In the genomic region with DNA sequence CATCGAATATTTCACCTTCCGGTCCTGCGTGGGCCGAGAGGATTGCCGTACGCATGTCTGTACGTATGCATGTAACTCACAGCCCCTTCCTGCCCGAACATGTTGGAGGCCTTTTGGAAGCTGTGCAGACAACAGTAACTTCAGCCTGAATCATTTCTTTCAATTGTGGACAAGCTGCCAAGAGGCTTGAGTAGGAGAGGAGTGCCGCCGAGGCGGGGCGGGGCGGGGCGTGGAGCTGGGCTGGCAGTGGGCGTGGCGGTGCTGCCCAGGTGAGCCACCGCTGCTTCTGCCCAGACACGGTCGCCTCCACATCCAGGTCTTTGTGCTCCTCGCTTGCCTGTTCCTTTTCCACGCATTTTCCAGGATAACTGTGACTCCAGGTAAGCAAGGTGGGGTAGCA, we compare ENCODE assay signal across 1 cellular context.
TF ChIP-seq lines count a peak whose summit lies in the region.

A gene with protein sequence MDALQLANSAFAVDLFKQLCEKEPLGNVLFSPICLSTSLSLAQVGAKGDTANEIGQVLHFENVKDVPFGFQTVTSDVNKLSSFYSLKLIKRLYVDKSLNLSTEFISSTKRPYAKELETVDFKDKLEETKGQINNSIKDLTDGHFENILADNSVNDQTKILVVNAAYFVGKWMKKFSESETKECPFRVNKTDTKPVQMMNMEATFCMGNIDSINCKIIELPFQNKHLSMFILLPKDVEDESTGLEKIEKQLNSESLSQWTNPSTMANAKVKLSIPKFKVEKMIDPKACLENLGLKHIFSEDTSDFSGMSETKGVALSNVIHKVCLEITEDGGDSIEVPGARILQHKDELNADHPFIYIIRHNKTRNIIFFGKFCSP (plus strand): TSS at position 293 of the 400 bp plus-strand sequence. CDS start 7,471 bp downstream, outside the sequence.

TF ChIP-seq in K562, 482 proteins besides CTCF, POLR2A, EP300 and RAD21:
- no peak for TF ChIP-seq POLR2AphosphoS2 (IDR thresholded peaks at IDR 0.05; ENCODE audit: low read length)
- TF ChIP-seq ARNT (IDR thresholded peaks at IDR 0.05), result no peak
- TF ChIP-seq TOE1 (IDR thresholded peaks at IDR 0.05; ENCODE audit: borderline replicate concordance), result no peak
- TF ChIP-seq TOE1 (CRISPR knock-in tag; IDR thresholded peaks at IDR 0.05; ENCODE audit: borderline replicate concordance, low read depth), result no peak
- TF ChIP-seq NRF1 (conservative IDR thresholded peaks at IDR 0.05 in 1 of 2, IDR thresholded peaks at IDR 0.05 in 1 of 2), result no peak
- no peak for TF ChIP-seq RHOXF2B (CRISPR knock-in tag; conservative IDR thresholded peaks at IDR 0.05)
- TF ChIP-seq PYGO2 (tag; IDR thresholded peaks at IDR 0.05), result no peak
- no peak for TF ChIP-seq RBM15 (IDR thresholded peaks at IDR 0.05; ENCODE audit: insufficient read depth, low read length)
- TF ChIP-seq, protein P1, sequence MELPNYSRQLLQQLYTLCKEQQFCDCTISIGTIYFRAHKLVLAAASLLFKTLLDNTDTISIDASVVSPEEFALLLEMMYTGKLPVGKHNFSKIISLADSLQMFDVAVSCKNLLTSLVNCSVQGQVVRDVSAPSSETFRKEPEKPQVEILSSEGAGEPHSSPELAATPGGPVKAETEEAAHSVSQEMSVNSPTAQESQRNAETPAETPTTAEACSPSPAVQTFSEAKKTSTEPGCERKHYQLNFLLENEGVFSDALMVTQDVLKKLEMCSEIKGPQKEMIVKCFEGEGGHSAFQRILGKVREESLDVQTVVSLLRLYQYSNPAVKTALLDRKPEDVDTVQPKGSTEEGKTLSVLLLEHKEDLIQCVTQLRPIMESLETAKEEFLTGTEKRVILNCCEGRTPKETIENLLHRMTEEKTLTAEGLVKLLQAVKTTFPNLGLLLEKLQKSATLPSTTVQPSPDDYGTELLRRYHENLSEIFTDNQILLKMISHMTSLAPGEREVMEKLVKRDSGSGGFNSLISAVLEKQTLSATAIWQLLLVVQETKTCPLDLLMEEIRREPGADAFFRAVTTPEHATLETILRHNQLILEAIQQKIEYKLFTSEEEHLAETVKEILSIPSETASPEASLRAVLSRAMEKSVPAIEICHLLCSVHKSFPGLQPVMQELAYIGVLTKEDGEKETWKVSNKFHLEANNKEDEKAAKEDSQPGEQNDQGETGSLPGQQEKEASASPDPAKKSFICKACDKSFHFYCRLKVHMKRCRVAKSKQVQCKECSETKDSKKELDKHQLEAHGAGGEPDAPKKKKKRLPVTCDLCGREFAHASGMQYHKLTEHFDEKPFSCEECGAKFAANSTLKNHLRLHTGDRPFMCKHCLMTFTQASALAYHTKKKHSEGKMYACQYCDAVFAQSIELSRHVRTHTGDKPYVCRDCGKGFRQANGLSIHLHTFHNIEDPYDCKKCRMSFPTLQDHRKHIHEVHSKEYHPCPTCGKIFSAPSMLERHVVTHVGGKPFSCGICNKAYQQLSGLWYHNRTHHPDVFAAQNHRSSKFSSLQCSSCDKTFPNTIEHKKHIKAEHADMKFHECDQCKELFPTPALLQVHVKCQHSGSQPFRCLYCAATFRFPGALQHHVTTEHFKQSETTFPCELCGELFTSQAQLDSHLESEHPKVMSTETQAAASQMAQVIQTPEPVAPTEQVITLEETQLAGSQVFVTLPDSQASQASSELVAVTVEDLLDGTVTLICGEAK (IDR thresholded peaks at IDR 0.05), result no peak
- TF ChIP-seq, protein P1 (CRISPR knock-in tag; IDR thresholded peaks at IDR 0.05), result no peak
- TF ChIP-seq E2F3 (CRISPR knock-in tag; IDR thresholded peaks at IDR 0.05), result no peak
- no peak for TF ChIP-seq ATF3 (IDR thresholded peaks at IDR 0.05)
- TF ChIP-seq ATF3 (CRISPR knock-in tag; conservative IDR thresholded peaks at IDR 0.05), result no peak
- TF ChIP-seq CBX8 (IDR thresholded peaks at IDR 0.05; ENCODE audit: borderline replicate concordance, extremely low read depth, low read depth, low read length, poor library complexity, severe bottlenecking), result no peak
- TF ChIP-seq TEAD4 (IDR thresholded peaks at IDR 0.05; ENCODE audit: low read length), result no peak
- no peak for TF ChIP-seq TEAD4 (CRISPR knock-in tag; IDR thresholded peaks at IDR 0.05; ENCODE audit: borderline replicate concordance)
- TF ChIP-seq ELF2 (CRISPR knock-in tag; IDR thresholded peaks at IDR 0.05), result no peak
- TF ChIP-seq PKNOX1 (IDR thresholded peaks at IDR 0.05), result no peak
- no peak for TF ChIP-seq ZNF589 (CRISPR knock-in tag; IDR thresholded peaks at IDR 0.05; ENCODE audit: low read depth)
- TF ChIP-seq RBFOX2 (IDR thresholded peaks at IDR 0.05; ENCODE audit: low read depth, low read length), result no peak
- TF ChIP-seq MCM3 (IDR thresholded peaks at IDR 0.05), result no peak
